Comparison of ENCODE assay signal across 14 cellular contexts in the genomic region with DNA sequence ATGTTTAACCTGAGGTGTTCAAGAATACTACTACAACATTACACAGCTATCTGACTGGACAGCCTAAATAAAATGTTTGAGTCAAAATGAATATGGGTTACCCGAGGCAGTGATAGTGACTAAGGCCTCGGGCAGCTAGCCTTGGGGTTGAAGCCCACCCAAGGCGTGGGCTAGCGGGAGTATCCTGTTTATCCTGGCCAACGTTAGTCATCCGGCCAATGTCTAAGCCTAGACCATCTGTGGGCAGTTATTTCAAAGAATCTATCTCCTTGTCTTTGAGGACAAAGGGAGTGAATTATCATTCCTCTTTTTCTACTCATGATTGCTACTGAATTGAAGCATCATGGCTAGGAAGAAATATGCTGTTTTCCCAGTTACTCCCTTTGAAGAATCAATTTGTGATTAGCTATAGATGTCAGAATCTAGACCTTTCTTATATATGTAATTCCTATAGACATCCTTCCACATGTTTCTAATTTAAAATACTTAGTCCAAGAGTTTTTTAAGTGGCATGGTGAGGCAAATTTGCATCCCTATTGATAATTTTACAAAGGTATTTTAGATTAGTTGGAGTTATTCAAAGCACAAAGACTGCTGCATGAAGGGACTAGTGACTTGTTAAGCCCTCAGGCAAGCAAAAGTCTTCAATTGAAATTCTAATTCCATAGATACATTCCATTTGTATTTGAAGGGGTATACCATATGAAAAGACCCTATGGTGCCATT. TPM values are rescaled to one million over a fixed set of nuclear protein-coding genes. Genes with fewer than 3 reads are reported as not detected.
DNase-seq lines count a peak whose midpoint lies in the region; ATAC-seq, FAIRE-seq and TF ChIP-seq lines count a peak whose summit lies in the region.
"Had no signal": no experiment of that assay in that cellular context is flagged by ENCODE, and none has a peak within 500 bp of the region (broad histone marks: within the 10 kb centered on the region; RNA-seq: fewer than 3 reads in every experiment).

No MANE protein-coding gene starts in this region.

- peaks cover 21% of the 10 kb centered on the region for H3K27me3 Mint-ChIP-seq in activated CD4-positive, alpha-beta T cell treated with anti-CD3 and anti-CD28 coated beads for 36 hours

- no peak overlapping the region for H3K4me3 Mint-ChIP-seq in activated CD4-positive, alpha-beta T cell treated with anti-CD3 and anti-CD28 coated beads for 36 hours
- H3K4me3 Mint-ChIP-seq: T-helper 17 cell had no signal

- intact Hi-C loops in activated CD4-positive, alpha-beta T cell treated with anti-CD3 and anti-CD28 coated beads for 36 hours (cut with DNase I, micrococcal nuclease): no loop called here

- H3K36me3 Mint-ChIP-seq in activated CD4-positive, alpha-beta T cell treated with anti-CD3 and anti-CD28 coated beads for 36 hours (ENCODE audit: low read depth): no peaks in the 10 kb centered on the region

- in situ Hi-C loops in KBM-7 (cut with MboI; ENCODE audit: low pct_unique_long_range_greater_than_20kb, low sequenced_read_pairs): no loop called here

- CTCF ChIA-PET in activated CD4-positive, alpha-beta T cell treated with anti-CD3 and anti-CD28 coated beads for 36 hours (lab: Charles Lee): no interaction called here

- TF ChIP-seq CTCF in omental fat pad (IDR thresholded peaks at IDR 0.05): no peak

- POLR2A ChIA-PET in activated CD4-positive, alpha-beta T cell treated with anti-CD3 and anti-CD28 coated beads for 36 hours (lab: Charles Lee): no interaction called here

- no peak overlapping the region for H3K27ac Mint-ChIP-seq in activated CD4-positive, alpha-beta T cell treated with anti-CD3 and anti-CD28 coated beads for 36 hours
- H3K27ac Mint-ChIP-seq: T-helper 17 cell had no signal

- DNase-seq in ELR (ENCODE audit: low read depth) (peak; percentile 97), RCC 7860 (ENCODE audit: low spot score) (peak; percentile 81), fibroblast of gingiva (ENCODE audit: low read depth) (peak; percentile 74), omental fat pad (ENCODE audit: low spot score) (no peak), MV-4-11 (lab: John Stamatoyannopoulos, UW) (no peak), KBM-7 (no peak)
- no peak for DNase-seq in activated CD4-positive, alpha-beta T cell treated with anti-CD3 and anti-CD28 coated beads for 36 hours
- no peak for DNase-seq in stimulated activated CD4-positive, alpha-beta T cell treated with anti-CD3 and anti-CD28 coated beads, Interleukin-1b, Interleukin-23, amount 100 ng/mL, for 48 hours
- DNase-seq: activated CD4-positive, alpha-beta T cell treated with anti-CD3 and anti-CD28 coated beads, Interleukin-2, amount 50 U/mL, for 48 hours; midbrain; NCI-H2171; retina; substantia nigra; T-helper 17 cell had no signal

- peak; percentile 70 for FAIRE-seq in RCC 7860 (lab: Jason Lieb, UNC)

- peak; percentile 89 for ATAC-seq in omental fat pad (ENCODE audit: low FRiP score)
- ATAC-seq in activated CD4-positive, alpha-beta T cell treated with anti-CD3 and anti-CD28 coated beads for 36 hours: no peak
- ATAC-seq: T-helper 17 cell had no signal

- H3K9me3 Mint-ChIP-seq in activated CD4-positive, alpha-beta T cell treated with anti-CD3 and anti-CD28 coated beads for 36 hours (ENCODE audit: low read depth): no peaks in the 10 kb centered on the region

- H3K4me1 Mint-ChIP-seq in activated CD4-positive, alpha-beta T cell treated with anti-CD3 and anti-CD28 coated beads for 36 hours: no peaks in the 10 kb centered on the region
- H3K4me1 Mint-ChIP-seq: T-helper 17 cell had no signal

RNA-seq across cellular contexts. Expression of a gene that starts 6.0 kb away (rescaled TPM):
- total RNA-seq in omental fat pad: 10 to 100 TPM; 22.5 to 38.2 (median 33.1) TPM
- total RNA-seq in activated CD4-positive, alpha-beta T cell treated with anti-CD3 and anti-CD28 coated beads for 36 hours: not detected

Comparison
In these comparisons a context has a peak if more than half of its experiments do, and no peak if none do; other contexts are left out.
1. DNase-seq: peak in ELR (single experiment), RCC 7860 (single experiment) and fibroblast of gingiva (single experiment); none in omental fat pad (single experiment), MV-4-11 (single experiment), activated CD4-positive, alpha-beta T cell treated with anti-CD3 and anti-CD28 coated beads for 36 hours (single experiment), KBM-7 (single experiment) and stimulated activated CD4-positive, alpha-beta T cell treated with anti-CD3 and anti-CD28 coated beads, Interleukin-1b, Interleukin-23, amount 100 ng/mL, for 48 hours (single experiment).
2. RNA of a gene that starts 6.0 kb away (total RNA-seq): 22.5 to 38.2 TPM in omental fat pad; not detected in activated CD4-positive, alpha-beta T cell treated with anti-CD3 and anti-CD28 coated beads for 36 hours; every median in the first group is over 10 times any median in the second.